In the genomic region with DNA sequence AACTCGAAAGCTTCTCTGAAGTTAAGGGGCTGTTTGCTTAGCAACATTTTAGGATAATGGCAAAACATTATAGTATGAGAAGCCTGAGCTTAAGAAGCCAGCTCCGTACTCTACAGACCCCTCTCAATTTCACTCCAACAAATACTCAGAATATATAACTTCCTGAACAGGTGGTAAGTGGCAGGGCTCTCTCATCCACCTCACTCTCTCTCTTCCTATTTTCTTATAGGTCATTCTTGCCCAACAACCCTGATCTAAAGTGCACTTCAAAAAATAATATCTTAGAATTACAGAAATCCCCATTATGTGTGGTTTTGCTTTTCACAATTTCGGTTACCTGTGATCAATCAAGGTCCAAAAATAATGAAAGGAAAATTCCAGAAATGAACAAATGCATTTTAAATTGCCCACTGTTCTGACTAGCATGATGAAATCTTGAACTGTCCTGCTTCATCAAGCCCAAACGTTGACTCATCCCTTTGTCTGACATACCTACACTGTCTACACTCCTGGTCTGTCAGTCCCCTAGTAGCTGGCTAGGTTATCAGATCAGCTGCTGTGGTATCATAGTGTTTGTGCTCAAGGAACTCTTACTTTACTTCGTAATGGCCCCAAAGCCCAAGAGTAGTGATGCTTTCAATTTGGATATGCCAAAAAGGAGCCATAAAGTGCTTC, we compare ENCODE assay signal across 14 cellular contexts.
A peak's percentile ranks its signal among the peaks of the same experiment; 100 is the strongest.
DNase-seq lines count a peak whose midpoint lies in the region; ATAC-seq, FAIRE-seq and TF ChIP-seq lines count a peak whose summit lies in the region.
"Had no signal": no experiment of that assay in that cellular context is flagged by ENCODE, and none has a peak within 500 bp of the region (broad histone marks: within the 10 kb centered on the region; RNA-seq: fewer than 3 reads in every experiment).

No MANE protein-coding gene starts in this region.

- TF ChIP-seq CTCF in choroid plexus epithelial cell (conservative IDR thresholded peaks at IDR 0.05; ENCODE audit: low read depth, low read length) (no peak), CD14-positive monocyte (IDR thresholded peaks at IDR 0.05) (no peak)

- CTCF ChIA-PET in activated naive CD4-positive, alpha-beta T cell treated with anti-CD3 and anti-CD28 coated beads, Interleukin-2, amount 10 ng/mL, durations not matched to agents 7 days and 5 days (lab: Charles Lee): no interaction called here

- peaks cover 17% of the 10 kb centered on the region for H3K9me3 Mint-ChIP-seq in activated naive CD4-positive, alpha-beta T cell treated with anti-CD3 and anti-CD28 coated beads, Interleukin-2, amount 10 ng/mL, durations not matched to agents 7 days and 5 days
- H3K9me3 Mint-ChIP-seq in CD14-positive monocyte: peaks cover 0 to 1% (median 0%) of the 10 kb centered on the region in 7 donors
- H3K9me3 Mint-ChIP-seq: type B pancreatic cell had no signal

- H3K4me1 Mint-ChIP-seq in activated naive CD4-positive, alpha-beta T cell treated with anti-CD3 and anti-CD28 coated beads, Interleukin-2, amount 10 ng/mL, durations not matched to agents 7 days and 5 days: peaks cover 75% of the 10 kb centered on the region
- H3K4me1 Mint-ChIP-seq in CD14-positive monocyte: no peaks in the 10 kb centered on the region

- FAIRE-seq in RCC 7860 (lab: Jason Lieb, UNC) (peak; percentile 4), urothelium cell line (lab: Jason Lieb, UNC) (no peak)
- FAIRE-seq: H54 had no signal

- no peak overlapping the region for H3K4me3 Mint-ChIP-seq in activated naive CD4-positive, alpha-beta T cell treated with anti-CD3 and anti-CD28 coated beads, Interleukin-2, amount 10 ng/mL, durations not matched to agents 7 days and 5 days
- no peak overlapping the region for H3K4me3 Mint-ChIP-seq in CD14-positive monocyte
- H3K4me3 Mint-ChIP-seq: type B pancreatic cell had no signal

- ATAC-seq in left colon (no peak), HG03571 (IDR thresholded peaks at IDR 0.05; ENCODE audit: unreplicated experiment) (no peak)

- H3K36me3 Mint-ChIP-seq in activated naive CD4-positive, alpha-beta T cell treated with anti-CD3 and anti-CD28 coated beads, Interleukin-2, amount 10 ng/mL, durations not matched to agents 7 days and 5 days: peaks cover 27% of the 10 kb centered on the region
- H3K36me3 Mint-ChIP-seq in CD14-positive monocyte: no peaks in the 10 kb centered on the region
- H3K36me3 Mint-ChIP-seq: type B pancreatic cell had no signal

- intact Hi-C loops in left colon (cut with DNase I, micrococcal nuclease): no loop called here
- intact Hi-C loops in CD14-positive monocyte (cut with micrococcal nuclease): no loop called here

- DNase-seq in activated naive CD4-positive, alpha-beta T cell treated with anti-CD3 and anti-CD28 coated beads, Interleukin-2, amount 10 ng/mL, durations not matched to agents 7 days and 5 days: no peak
- no peak for DNase-seq in activated naive CD4-positive, alpha-beta T cell treated with anti-CD3 and anti-CD28 coated beads, Interleukin-2, amount 50 U/mL, for 16 hours
- DNase-seq in RCC 7860 (ENCODE audit: low spot score) (peak; percentile 62), choroid plexus epithelial cell (ENCODE audit: low read depth) (peak; percentile 37), urothelium cell line (ENCODE audit: low spot score) (peak; percentile 29), left colon (no peak), CD14-positive monocyte (ENCODE audit: low spot score) (no peak)
- DNase-seq: esophagus squamous epithelium, NCI-H2107, retina, T-helper 9 cell had no signal

- no peak overlapping the region for H3K4me3 ChIP-seq in choroid plexus epithelial cell (ENCODE audit: low read depth, low read length)
- H3K4me3 ChIP-seq: esophagus squamous epithelium had no signal

- H3K27ac Mint-ChIP-seq in activated naive CD4-positive, alpha-beta T cell treated with anti-CD3 and anti-CD28 coated beads, Interleukin-2, amount 10 ng/mL, durations not matched to agents 7 days and 5 days: peak overlapping the region; percentile 73
- H3K27ac Mint-ChIP-seq in CD14-positive monocyte: no peak overlapping the region
- H3K27ac Mint-ChIP-seq: type B pancreatic cell had no signal

- H3K27me3 Mint-ChIP-seq in activated naive CD4-positive, alpha-beta T cell treated with anti-CD3 and anti-CD28 coated beads, Interleukin-2, amount 10 ng/mL, durations not matched to agents 7 days and 5 days: no peaks in the 10 kb centered on the region
- peaks cover 0 to 2% (median 0%) of the 10 kb centered on the region in 3 donors for H3K27me3 Mint-ChIP-seq in CD14-positive monocyte (ENCODE audit: low read depth in 3 of 3)
- H3K27me3 Mint-ChIP-seq: type B pancreatic cell had no signal

Comparison
In these comparisons a context has a peak if more than half of its experiments do, and no peak if none do; other contexts are left out.
1. DNase-seq: peak in RCC 7860 (single experiment), choroid plexus epithelial cell (single experiment) and urothelium cell line (single experiment); none in activated naive CD4-positive, alpha-beta T cell treated with anti-CD3 and anti-CD28 coated beads, Interleukin-2, amount 10 ng/mL, durations not matched to agents 7 days and 5 days (single experiment), activated naive CD4-positive, alpha-beta T cell treated with anti-CD3 and anti-CD28 coated beads, Interleukin-2, amount 50 U/mL, for 16 hours (single experiment), left colon (0 of 2) and CD14-positive monocyte (single experiment).